12 cellular contexts compared by ENCODE assay signal in the genomic region with DNA sequence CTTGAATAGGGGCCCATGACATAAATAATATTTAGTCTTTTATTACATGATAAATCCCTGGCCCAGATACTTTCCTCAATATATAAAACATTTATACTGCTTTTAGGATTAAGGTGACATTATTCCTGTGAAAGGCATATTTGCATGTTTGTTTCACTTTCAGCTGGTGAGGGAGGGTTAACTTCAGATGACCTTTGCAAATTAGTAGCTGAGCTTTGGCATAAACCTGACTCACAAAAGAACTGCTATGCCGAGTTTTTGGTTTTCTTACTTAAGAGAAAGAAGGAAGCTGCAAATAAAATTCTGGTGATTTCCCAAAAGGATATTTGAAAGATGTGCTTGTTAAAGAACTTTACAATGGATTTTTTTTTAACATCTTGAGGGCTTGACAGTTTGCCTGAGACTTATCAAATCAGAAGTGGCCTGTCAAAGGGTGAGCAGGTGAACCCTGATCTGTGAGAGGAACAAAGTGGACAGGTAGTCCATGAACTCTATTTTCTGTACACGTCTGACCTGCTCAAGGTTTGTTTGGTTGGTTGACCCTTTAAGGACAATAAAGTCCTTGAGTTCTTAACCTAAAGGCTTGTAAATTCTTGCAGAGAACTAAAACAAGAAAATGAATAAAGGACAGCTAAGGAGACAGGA.
DNase-seq lines count a peak whose midpoint lies in the region; ATAC-seq and TF ChIP-seq lines count a peak whose summit lies in the region.
"Had no signal": no experiment of that assay in that cellular context is flagged by ENCODE, and none has a peak within 500 bp of the region (broad histone marks: within the 10 kb centered on the region; RNA-seq: fewer than 3 reads in every experiment).

No MANE protein-coding gene starts in this region.

- intact Hi-C loops in natural killer cell (cut with micrococcal nuclease): no loop called here
- intact Hi-C loops in body of pancreas (cut with DNase I): no loop called here
- intact Hi-C loops in activated T-helper 2 cell treated with anti-CD3 and anti-CD28 coated beads, Interferon-gamma antibody, Interleukin-2, Interleukin-4, amounts not matched to agents 10 μg/mL and 5 μg/mL and 100 μg/mL, durations not matched to agents 14 hours and 24 hours and 36 hours (cut with micrococcal nuclease): no loop called here

- DNase-seq in left kidney (ENCODE audit: low read depth, low spot score) (peak; percentile 19), SW 1271 (lab: John Stamatoyannopoulos, UW) (no peak), natural killer cell (no peak), body of pancreas (no peak)
- DNase-seq in activated T-helper 2 cell treated with anti-CD3 and anti-CD28 coated beads, Interferon-gamma antibody, Interleukin-2, Interleukin-4, amounts not matched to agents 10 μg/mL and 5 μg/mL and 100 μg/mL, durations not matched to agents 14 hours and 24 hours and 36 hours (ENCODE audit: low spot score): no peak
- DNase-seq: heart right ventricle; stimulated activated CD4-positive, alpha-beta T cell treated with anti-CD3 and anti-CD28 coated beads, Interleukin-4, amount 100 ng/mL, for 24 hours had no signal

- ATAC-seq in GM18873 (IDR thresholded peaks at IDR 0.05; ENCODE audit: low FRiP score, unreplicated experiment): peak; percentile 94
- peak; percentile 97 for ATAC-seq in GM21619 (IDR thresholded peaks at IDR 0.05; ENCODE audit: unreplicated experiment)
- ATAC-seq in HG03196 (IDR thresholded peaks at IDR 0.05; ENCODE audit: unreplicated experiment): peak; percentile 83
- ATAC-seq in natural killer cell: no peak
- no peak for ATAC-seq in body of pancreas
- ATAC-seq: HCT116, heart right ventricle had no signal

- H3K4me3 Mint-ChIP-seq in natural killer cell: no peak overlapping the region
- no peak overlapping the region for H3K4me3 Mint-ChIP-seq in activated T-helper 2 cell treated with anti-CD3 and anti-CD28 coated beads, Interferon-gamma antibody, Interleukin-2, Interleukin-4, amounts not matched to agents 10 μg/mL and 5 μg/mL and 100 μg/mL, durations not matched to agents 14 hours and 24 hours and 36 hours (ENCODE audit: low read depth)

- peaks cover 15 to 23% of the 10 kb centered on the region in 2 donors for H3K27me3 Mint-ChIP-seq in natural killer cell (ENCODE audit: low read depth in 2 of 2)
- peaks cover 13% of the 10 kb centered on the region for H3K27me3 Mint-ChIP-seq in activated T-helper 2 cell treated with anti-CD3 and anti-CD28 coated beads, Interferon-gamma antibody, Interleukin-2, Interleukin-4, amounts not matched to agents 10 μg/mL and 5 μg/mL and 100 μg/mL, durations not matched to agents 14 hours and 24 hours and 36 hours (ENCODE audit: low read depth)

- no peak overlapping the region for H3K27ac ChIP-seq in body of pancreas
- H3K27ac ChIP-seq: heart right ventricle, SJSA1 had no signal

- H3K9me3 Mint-ChIP-seq in natural killer cell: no peaks in the 10 kb centered on the region
- no peaks in the 10 kb centered on the region for H3K9me3 Mint-ChIP-seq in activated T-helper 2 cell treated with anti-CD3 and anti-CD28 coated beads, Interferon-gamma antibody, Interleukin-2, Interleukin-4, amounts not matched to agents 10 μg/mL and 5 μg/mL and 100 μg/mL, durations not matched to agents 14 hours and 24 hours and 36 hours

- WGBS in body of pancreas, 2 donors: 15 to 25% methylated on average over 2 of the region's 2 CpGs

- TF ChIP-seq POLR2A in body of pancreas (IDR thresholded peaks at IDR 0.05): no peak

- no peaks in the 10 kb centered on the region for H3K36me3 Mint-ChIP-seq in natural killer cell
- H3K36me3 Mint-ChIP-seq in activated T-helper 2 cell treated with anti-CD3 and anti-CD28 coated beads, Interferon-gamma antibody, Interleukin-2, Interleukin-4, amounts not matched to agents 10 μg/mL and 5 μg/mL and 100 μg/mL, durations not matched to agents 14 hours and 24 hours and 36 hours (ENCODE audit: low read depth): no peaks in the 10 kb centered on the region

- H3K4me1 ChIP-seq in body of pancreas: peaks cover 5% of the 10 kb centered on the region
- H3K4me1 ChIP-seq: SJSA1 had no signal

- no peaks in the 10 kb centered on the region for H3K36me3 ChIP-seq in body of pancreas (replicated peaks in 1 of 2; ENCODE audit: insufficient read depth in 1 of 2, low read depth in 2 of 2)
- H3K36me3 ChIP-seq: heart right ventricle, SJSA1 had no signal

- no peaks in the 10 kb centered on the region for H3K27me3 ChIP-seq in body of pancreas

- H3K4me3 ChIP-seq in body of pancreas: no peak overlapping the region
- H3K4me3 ChIP-seq: heart right ventricle, SJSA1 had no signal

- no peak overlapping the region for H3K27ac Mint-ChIP-seq in natural killer cell
- H3K27ac Mint-ChIP-seq in activated T-helper 2 cell treated with anti-CD3 and anti-CD28 coated beads, Interferon-gamma antibody, Interleukin-2, Interleukin-4, amounts not matched to agents 10 μg/mL and 5 μg/mL and 100 μg/mL, durations not matched to agents 14 hours and 24 hours and 36 hours: no peak overlapping the region

- H3K9me3 ChIP-seq in body of pancreas: no peaks in the 10 kb centered on the region
- H3K9me3 ChIP-seq: heart right ventricle, SJSA1 had no signal

- H3K4me1 Mint-ChIP-seq in natural killer cell: no peaks in the 10 kb centered on the region
- peaks cover 8% of the 10 kb centered on the region for H3K4me1 Mint-ChIP-seq in activated T-helper 2 cell treated with anti-CD3 and anti-CD28 coated beads, Interferon-gamma antibody, Interleukin-2, Interleukin-4, amounts not matched to agents 10 μg/mL and 5 μg/mL and 100 μg/mL, durations not matched to agents 14 hours and 24 hours and 36 hours (ENCODE audit: low read depth)

- no peak for TF ChIP-seq CTCF in natural killer cell (IDR thresholded peaks at IDR 0.05)
- TF ChIP-seq CTCF in body of pancreas (IDR thresholded peaks at IDR 0.05): no peak

Comparison
In these comparisons a context has a peak if more than half of its experiments do, and no peak if none do; other contexts are left out.
1. ATAC-seq: peak in GM18873 (single experiment), GM21619 (single experiment) and HG03196 (single experiment); none in natural killer cell (0 of 3) and body of pancreas (single experiment).